ENCODE assay signal across 9 cellular contexts in the genomic region with DNA sequence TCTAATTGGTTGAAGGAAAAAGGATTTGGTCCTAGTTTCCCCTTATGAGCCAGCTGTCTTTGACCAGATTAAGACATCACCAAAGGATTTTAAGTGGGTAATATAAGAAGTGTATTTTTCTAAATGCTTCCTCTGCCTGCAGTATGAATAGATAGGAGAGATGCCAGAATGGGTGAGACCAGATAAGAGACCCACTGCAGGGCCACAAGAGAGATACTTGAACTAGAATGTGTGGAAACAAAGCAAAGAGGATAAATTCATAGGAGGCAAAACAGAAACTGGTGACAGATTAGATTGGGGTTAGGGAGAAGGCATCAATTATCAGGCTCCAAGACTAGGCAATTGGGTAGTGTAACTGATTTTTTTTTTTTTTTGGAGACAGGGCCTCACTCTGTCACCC. TPM values are rescaled to one million over a fixed set of nuclear protein-coding genes. Genes with fewer than 3 reads are reported as not detected.
DNase-seq lines count a peak whose midpoint lies in the region; ATAC-seq and TF ChIP-seq lines count a peak whose summit lies in the region.
"Had no signal": no experiment of that assay in that cellular context is flagged by ENCODE, and none has a peak within 500 bp of the region (broad histone marks: within the 10 kb centered on the region; RNA-seq: fewer than 3 reads in every experiment).

No MANE protein-coding gene starts in this region.

- ATAC-seq in GM18520 (IDR thresholded peaks at IDR 0.05; ENCODE audit: unreplicated experiment), result no peak

- CTCF ChIA-PET in HEK293 (lab: Yijun Ruan, JAX), result interaction anchor here (0.7 to 1.5 kb wide), 3 partner anchors 16 to 846 kb away, joined by 3 to 5 read pairs (median 3); no protein-coding TSS in a partner anchor

- H3K4me3 ChIP-seq in HEK293 (ENCODE audit: low read depth, low read length), result no peak overlapping the region
- H3K4me3 ChIP-seq in NT2/D1 (ENCODE audit: insufficient read length, low read depth), result no peak overlapping the region
- H3K4me3 ChIP-seq in endocrine pancreas (ENCODE audit: control insufficient read depth, insufficient read depth, low read length), result peak overlapping the region; percentile 73
- H3K4me3 ChIP-seq in sigmoid colon, result peak overlapping the region in 2 of 4 donors; percentile 66 to 73

- no peak for TF ChIP-seq POLR2A in sigmoid colon (IDR thresholded peaks at IDR 0.05)

- TF ChIP-seq CTCF in HEK293 (tag by site-specific recombination; IDR thresholded peaks at IDR 0.05) (no peak), sigmoid colon (IDR thresholded peaks at IDR 0.05) (no peak)

- H3K27ac ChIP-seq in HEK293 (ENCODE audit: extremely low read depth, low read depth, low read length) (0 out of 2 replicates have a peak overlapping the region, but pooled peaks have one; percentile 62), sigmoid colon (peak overlapping the region in 3 of 4 donors; percentile 88 to 94 (median 90))

- H3K36me3 ChIP-seq in HEK293 (ENCODE audit: control insufficient read depth in 2 of 2, insufficient read depth in 1 of 2, low read length in 2 of 2), result peaks cover 5 to 19% of the 10 kb centered on the region in 2 experiments
- peaks cover 25% of the 10 kb centered on the region for H3K36me3 ChIP-seq in NT2/D1 (ENCODE audit: insufficient read depth, insufficient read length, low read length)
- H3K36me3 ChIP-seq in endocrine pancreas (ENCODE audit: control insufficient read depth, insufficient read depth, low read length), result no peaks in the 10 kb centered on the region
- H3K36me3 ChIP-seq in sigmoid colon, result peaks cover 0 to 26% (median 2%) of the 10 kb centered on the region in 4 donors

- POLR2A ChIA-PET in HEK293 (lab: Yijun Ruan, JAX), result interaction anchor here (0.6 to 2.4 kb wide), 8 partner anchors 12 to 95 kb away, joined by 3 to 13 read pairs (median 9); no protein-coding TSS in a partner anchor

- DNase-seq in NT2/D1 (ENCODE audit: low read depth, low spot score) (no peak), sigmoid colon (no peak), SKM-1 (lab: John Stamatoyannopoulos, UW; ENCODE audit: unreplicated experiment) (no peak), occipital lobe (lab: John Stamatoyannopoulos, UW) (no peak), ureter (ENCODE audit: low spot score) (no peak)

- no peak for TF ChIP-seq EP300 in sigmoid colon (IDR thresholded peaks at IDR 0.05)

- H3K27me3 ChIP-seq in NT2/D1 (ENCODE audit: insufficient read depth, insufficient read length) (no peaks in the 10 kb centered on the region), endocrine pancreas (ENCODE audit: control insufficient read depth, insufficient read depth, low read length) (no peaks in the 10 kb centered on the region), sigmoid colon (no peaks in the 10 kb centered on the region)
- H3K27me3 ChIP-seq: SJSA1 had no signal

- H3K4me1 ChIP-seq in HEK293 (ENCODE audit: control insufficient read depth, insufficient read depth, low read length) (peaks cover 9% of the 10 kb centered on the region), NT2/D1 (ENCODE audit: insufficient read depth, insufficient read length) (peaks cover 3% of the 10 kb centered on the region), endocrine pancreas (ENCODE audit: control insufficient read depth, insufficient read depth, low read length) (no peaks in the 10 kb centered on the region), sigmoid colon (peaks cover 0 to 23% (median 18%) of the 10 kb centered on the region in 4 donors)

- no peaks in the 10 kb centered on the region for H3K9me3 ChIP-seq in HEK293 (ENCODE audit: control insufficient read depth, insufficient read depth, low read depth, low read length)
- no peaks in the 10 kb centered on the region for H3K9me3 ChIP-seq in NT2/D1 (ENCODE audit: insufficient read depth, low read length)
- no peaks in the 10 kb centered on the region for H3K9me3 ChIP-seq in endocrine pancreas (ENCODE audit: control insufficient read depth, low read length)
- no peaks in the 10 kb centered on the region for H3K9me3 ChIP-seq in sigmoid colon
- H3K9me3 ChIP-seq: SJSA1 had no signal

- H3K9ac ChIP-seq in NT2/D1 (ENCODE audit: insufficient read length, low read depth), result peak overlapping the region; percentile 83
- no peak overlapping the region for H3K9ac ChIP-seq in endocrine pancreas (ENCODE audit: control insufficient read depth, insufficient read depth, low read length)

- intact Hi-C loops in sigmoid colon (cut with DNase I), result loop anchor here (10.0 kb wide), 1 partner anchor 783 kb away; a partner anchor contains a TSS

TF ChIP-seq in HEK293, 187 proteins besides CTCF, POLR2A, EP300 and RAD21:
- TF ChIP-seq, protein P1, sequence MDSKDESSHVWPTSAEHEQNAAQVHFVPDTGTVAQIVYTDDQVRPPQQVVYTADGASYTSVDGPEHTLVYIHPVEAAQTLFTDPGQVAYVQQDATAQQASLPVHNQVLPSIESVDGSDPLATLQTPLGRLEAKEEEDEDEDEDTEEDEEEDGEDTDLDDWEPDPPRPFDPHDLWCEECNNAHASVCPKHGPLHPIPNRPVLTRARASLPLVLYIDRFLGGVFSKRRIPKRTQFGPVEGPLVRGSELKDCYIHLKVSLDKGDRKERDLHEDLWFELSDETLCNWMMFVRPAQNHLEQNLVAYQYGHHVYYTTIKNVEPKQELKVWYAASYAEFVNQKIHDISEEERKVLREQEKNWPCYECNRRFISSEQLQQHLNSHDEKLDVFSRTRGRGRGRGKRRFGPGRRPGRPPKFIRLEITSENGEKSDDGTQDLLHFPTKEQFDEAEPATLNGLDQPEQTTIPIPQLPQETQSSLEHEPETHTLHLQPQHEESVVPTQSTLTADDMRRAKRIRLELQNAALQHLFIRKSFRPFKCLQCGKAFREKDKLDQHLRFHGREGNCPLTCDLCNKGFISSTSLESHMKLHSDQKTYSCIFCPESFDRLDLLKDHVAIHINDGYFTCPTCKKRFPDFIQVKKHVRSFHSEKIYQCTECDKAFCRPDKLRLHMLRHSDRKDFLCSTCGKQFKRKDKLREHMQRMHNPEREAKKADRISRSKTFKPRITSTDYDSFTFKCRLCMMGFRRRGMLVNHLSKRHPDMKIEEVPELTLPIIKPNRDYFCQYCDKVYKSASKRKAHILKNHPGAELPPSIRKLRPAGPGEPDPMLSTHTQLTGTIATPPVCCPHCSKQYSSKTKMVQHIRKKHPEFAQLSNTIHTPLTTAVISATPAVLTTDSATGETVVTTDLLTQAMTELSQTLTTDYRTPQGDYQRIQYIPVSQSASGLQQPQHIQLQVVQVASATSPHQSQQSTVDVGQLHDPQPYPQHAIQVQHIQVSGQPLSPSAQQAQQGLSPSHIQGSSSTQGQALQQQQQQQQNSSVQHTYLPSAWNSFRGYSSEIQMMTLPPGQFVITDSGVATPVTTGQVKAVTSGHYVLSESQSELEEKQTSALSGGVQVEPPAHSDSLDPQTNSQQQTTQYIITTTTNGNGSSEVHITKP (tag by site-specific recombination; IDR thresholded peaks at IDR 0.05), result peak; percentile 37; the same call in 1 of the 2 replicates
- TF ChIP-seq ZNF623 (tag by site-specific recombination; IDR thresholded peaks at IDR 0.05), result no peak

RNA-seq across cellular contexts. Expression of a gene that starts 1.2 kb away (rescaled TPM):
- 10 to 100 TPM; 21.0 to 30.3 (median 25.6) TPM for total RNA-seq in sigmoid colon
- polyA plus RNA-seq in sigmoid colon, result 10 to 100 TPM; 24.9 to 34.0 (median 30.6) TPM
- 30.3 TPM for total RNA-seq in occipital lobe
- 46.9 TPM for total RNA-seq in ureter

RNA-seq across cellular contexts. Expression of a gene that starts 24.7 kb away (rescaled TPM):
- 10 to 100 TPM in 3 of 4 donors, 1 to 10 TPM in 1; 7.1 to 15.7 (median 11.8) TPM for total RNA-seq in sigmoid colon
- 10 to 100 TPM; 12.6 to 20.4 (median 14.3) TPM for polyA plus RNA-seq in sigmoid colon
- 22.1 TPM for total RNA-seq in occipital lobe
- 13.5 TPM for total RNA-seq in ureter
